8 cellular contexts compared by ENCODE assay signal in genomic region chr16:78705694-78706093, GRCh38.
DNase-seq lines count a peak whose midpoint lies in the region; ATAC-seq and TF ChIP-seq lines count a peak whose summit lies in the region.

No MANE protein-coding gene starts in this region.

- intact Hi-C loops in PC-3 (cut with micrococcal nuclease) (no loop called here), heart left ventricle (cut with DNase I) (no loop called here)

- H3K36me3 ChIP-seq in PC-3 (ENCODE audit: low read depth, low read length) = no peaks in the 10 kb centered on the region
- no peaks in the 10 kb centered on the region for H3K36me3 ChIP-seq in heart left ventricle

- no peak for TF ChIP-seq POLR2A in heart left ventricle (IDR thresholded peaks at IDR 0.05)

- CTCF ChIA-PET in PC-3 (lab: Charles Lee) = no interaction called here

- H3K4me3 ChIP-seq in PC-3 (ENCODE audit: low read length) (no peak overlapping the region), heart left ventricle (no peak overlapping the region)

- no peaks in the 10 kb centered on the region for H3K9me2 ChIP-seq in PC-3 (replicated peaks; ENCODE audit: low read length)

- DNase-seq in stimulated activated CD4-positive, alpha-beta T cell treated with anti-CD3 and anti-CD28 coated beads, Interleukin-1b, Interleukin-23, amount 100 ng/mL, for 48 hours = peak; percentile 45
- DNase-seq in stimulated activated CD4-positive, alpha-beta T cell treated with anti-CD3 and anti-CD28 coated beads, Interleukin-2, amount 100 ng/mL, for 48 hours = no peak
- DNase-seq in PC-3 (peak; percentile 61), foreskin keratinocyte (peak; percentile 80 to 93), amniotic stem cell (lab: John Stamatoyannopoulos, UW) (no peak), epidermal melanocyte (ENCODE audit: insufficient read length, low spot score) (no peak), heart left ventricle (no peak)

- no peaks in the 10 kb centered on the region for H4K20me1 ChIP-seq in PC-3 (ENCODE audit: low read length)

- 55 to 68% (median 59%) methylated on average over 2 of the region's 2 CpGs for WGBS in heart left ventricle, 4 donors

- no peaks in the 10 kb centered on the region for H3K27me3 ChIP-seq in PC-3 (ENCODE audit: low read length)
- H3K27me3 ChIP-seq in foreskin keratinocyte = no peaks in the 10 kb centered on the region
- no peaks in the 10 kb centered on the region for H3K27me3 ChIP-seq in heart left ventricle

- POLR2A ChIA-PET in PC-3 (lab: Charles Lee; ENCODE audit: unreplicated experiment) = no interaction called here

- H3K9ac ChIP-seq in PC-3 (ENCODE audit: low read length) = no peak overlapping the region

- H3K9me3 ChIP-seq in PC-3 (ENCODE audit: low read length) (no peaks in the 10 kb centered on the region), heart left ventricle (peaks cover 0 to 20% (median 8%) of the 10 kb centered on the region in 12 donors)

- no TSS peak for BruUV-seq in PC-3 (replicated peaks; lab: Mats Ljungman, UMichigan)

- H3K27ac ChIP-seq in PC-3 (ENCODE audit: low read length) = no peak overlapping the region
- H3K27ac ChIP-seq in foreskin keratinocyte = no peak overlapping the region
- H3K27ac ChIP-seq in heart left ventricle = no peak overlapping the region

- ATAC-seq in PC-3 = no peak
- ATAC-seq in foreskin keratinocyte = peak; percentile 100
- ATAC-seq in heart left ventricle = no peak
- ATAC-seq in GM18870 (IDR thresholded peaks at IDR 0.05; ENCODE audit: unreplicated experiment) = no peak

- peak; percentile 54 for TF ChIP-seq CTCF in PC-3 (conservative IDR thresholded peaks at IDR 0.05; ENCODE audit: low read depth, low read length)
- peak; percentile 91 for TF ChIP-seq CTCF in foreskin keratinocyte (conservative IDR thresholded peaks at IDR 0.05)
- peak in 6 of 12 donors; percentile 11 to 28 (median 18) for TF ChIP-seq CTCF in heart left ventricle (IDR thresholded peaks at IDR 0.05)

- H2AFZ ChIP-seq in PC-3 (ENCODE audit: low read length) = no peak overlapping the region

- H3K4me1 ChIP-seq in PC-3 (ENCODE audit: insufficient read depth, low read length) (no peaks in the 10 kb centered on the region), foreskin keratinocyte (no peaks in the 10 kb centered on the region), heart left ventricle (no peaks in the 10 kb centered on the region)

- H3F3A ChIP-seq in PC-3 (ENCODE audit: low read length, unreplicated experiment) = no peaks in the 10 kb centered on the region

- no peaks in the 10 kb centered on the region for H3K79me2 ChIP-seq in PC-3 (ENCODE audit: low read length)

- H3K4me2 ChIP-seq in PC-3 (ENCODE audit: low read length) = no peak overlapping the region

Comparison
In these comparisons a context has a peak if more than half of its experiments do, and no peak if none do; other contexts are left out.
1. DNase-seq: peak in stimulated activated CD4-positive, alpha-beta T cell treated with anti-CD3 and anti-CD28 coated beads, Interleukin-1b, Interleukin-23, amount 100 ng/mL, for 48 hours (single experiment), PC-3 (single experiment) and foreskin keratinocyte (2 of 2); none in stimulated activated CD4-positive, alpha-beta T cell treated with anti-CD3 and anti-CD28 coated beads, Interleukin-2, amount 100 ng/mL, for 48 hours (0 of 2), amniotic stem cell (single experiment), epidermal melanocyte (single experiment) and heart left ventricle (0 of 5).